In genomic region chr5:153623906-153624765, GRCh38 we compare ENCODE assay signal across 18 cellular contexts.
A peak's percentile ranks its signal among the peaks of the same experiment; 100 is the strongest.
DNase-seq lines count a peak whose midpoint lies in the region; ATAC-seq, FAIRE-seq and TF ChIP-seq lines count a peak whose summit lies in the region.
"Had no signal": no experiment of that assay in that cellular context is flagged by ENCODE, and none has a peak within 500 bp of the region (broad histone marks: within the 10 kb centered on the region; RNA-seq: fewer than 3 reads in every experiment).

No MANE protein-coding gene starts in this region.

- intact Hi-C loops in endothelial cell of umbilical vein (cut with micrococcal nuclease), result no loop called here
- intact Hi-C loops in lower leg skin (cut with DNase I; ENCODE audit: low total_unique reads), result no loop called here
- intact Hi-C loops in left colon (cut with DNase I, micrococcal nuclease), result no loop called here

- H3K4me3 ChIP-seq in endothelial cell of umbilical vein (replicated peaks in 1 of 3; ENCODE audit: insufficient read depth in 1 of 3, low read depth in 1 of 3, low read length in 3 of 3) (no peak overlapping the region), osteoblast (ENCODE audit: insufficient read depth, low read length) (peak overlapping the region; percentile 21), lower leg skin (ENCODE audit: low read depth, poor library complexity, severe bottlenecking) (no peak overlapping the region)
- H3K4me3 ChIP-seq: colonic mucosa, lung, upper lobe of right lung had no signal

- no peak for ATAC-seq in left colon
- ATAC-seq: Right ventricle myocardium inferior, sciatic nerve, upper lobe of right lung had no signal

- H2AFZ ChIP-seq in endothelial cell of umbilical vein (ENCODE audit: low read depth, low read length), result peak overlapping the region; percentile 57
- H2AFZ ChIP-seq in osteoblast (ENCODE audit: low read length), result peak overlapping the region; percentile 25

- H3K79me2 ChIP-seq in endothelial cell of umbilical vein (ENCODE audit: control insufficient read depth, insufficient read depth, low read length), result no peaks in the 10 kb centered on the region
- no peaks in the 10 kb centered on the region for H3K79me2 ChIP-seq in osteoblast (ENCODE audit: insufficient read depth, low read length)

- no peaks in the 10 kb centered on the region for H3K9me1 ChIP-seq in endothelial cell of umbilical vein (replicated peaks; ENCODE audit: control insufficient read depth, extremely low read depth, insufficient read depth, low read length)

- H3K36me3 ChIP-seq in endothelial cell of umbilical vein (ENCODE audit: control insufficient read depth in 2 of 2, extremely low read depth in 1 of 2, insufficient read depth in 2 of 2, low read length in 2 of 2) (no peaks in the 10 kb centered on the region), osteoblast (ENCODE audit: insufficient read depth, low read length) (no peaks in the 10 kb centered on the region)
- H3K36me3 ChIP-seq: colonic mucosa, upper lobe of right lung had no signal

- H3K27me3 ChIP-seq in endothelial cell of umbilical vein (ENCODE audit: control insufficient read depth in 2 of 2, insufficient read depth in 2 of 2, low read length in 2 of 2) (no peaks in the 10 kb centered on the region), osteoblast (ENCODE audit: insufficient read depth, low read length) (no peaks in the 10 kb centered on the region)
- H3K27me3 ChIP-seq: colonic mucosa, upper lobe of right lung had no signal

- POLR2A ChIA-PET in endothelial cell of umbilical vein (lab: Charles Lee), result no interaction called here

- H3K9ac ChIP-seq in endothelial cell of umbilical vein (replicated peaks; ENCODE audit: extremely low read depth, insufficient read depth, low read length), result no peak overlapping the region

- BruUV-seq in endothelial cell of umbilical vein (replicated peaks; lab: Mats Ljungman, UMichigan), result TSS peak; percentile 36

- H3K27ac ChIP-seq in endothelial cell of umbilical vein (ENCODE audit: insufficient read depth, low read depth, low read length) (peak overlapping the region; percentile 9), osteoblast (ENCODE audit: low read depth, low read length) (peak overlapping the region; percentile 63)
- H3K27ac ChIP-seq: colonic mucosa, upper lobe of right lung had no signal

- FAIRE-seq in endothelial cell of umbilical vein (lab: Jason Lieb, UNC), result no peak
- FAIRE-seq: G401.6 had no signal

- CTCF ChIA-PET in endothelial cell of umbilical vein (lab: Charles Lee), result interaction anchor here (0.8 kb wide), 1 partner anchor 127 kb away, joined by 4 read pairs; no protein-coding TSS in a partner anchor

- H4K20me1 ChIP-seq in endothelial cell of umbilical vein (replicated peaks; ENCODE audit: control insufficient read depth, extremely low read depth, insufficient read depth, low read length) (no peaks in the 10 kb centered on the region), osteoblast (ENCODE audit: insufficient read depth, low read length) (no peaks in the 10 kb centered on the region)

- peak overlapping the region; percentile 5 for H3K4me2 ChIP-seq in endothelial cell of umbilical vein (ENCODE audit: insufficient read depth, low read length)
- peak overlapping the region; percentile 41 for H3K4me2 ChIP-seq in osteoblast (ENCODE audit: insufficient read depth, low read length)

- TF ChIP-seq CTCF in endothelial cell of umbilical vein (IDR thresholded peaks at IDR 0.05; ENCODE audit: extremely low read depth in 1 of 2, insufficient read depth in 1 of 2, low read depth in 1 of 2, low read length in 2 of 2), result no peak
- no peak for TF ChIP-seq CTCF in osteoblast (IDR thresholded peaks at IDR 0.05; ENCODE audit: extremely low read depth, low read depth, low read length)
- TF ChIP-seq CTCF in lower leg skin (IDR thresholded peaks at IDR 0.05), result no peak

- dilution Hi-C loops in endothelial cell of umbilical vein (cut with MboI; ENCODE audit: extremely low pct_ligation_motif_present, low sequenced_read_pairs), result no loop called here

- WGBS in lower leg skin, 2 donors, result 74 to 80% methylated on average over 7 of the region's 7 CpGs

- TF ChIP-seq POLR2A in endothelial cell of umbilical vein (IDR thresholded peaks at IDR 0.05; ENCODE audit: low read depth, low read length) (no peak), lower leg skin (IDR thresholded peaks at IDR 0.05) (no peak)

- peak; percentile 52 for DNase-seq in ELR (ENCODE audit: low read depth)
- DNase-seq in RKO (ENCODE audit: low spot score), result peak; percentile 20
- peak; percentile 23 for DNase-seq in endothelial cell of umbilical vein (ENCODE audit: low read depth, low spot score)
- DNase-seq in osteoblast (ENCODE audit: insufficient read length, low spot score, missing footprints), result peak; percentile 55
- DNase-seq in putamen (ENCODE audit: low spot score), result no peak
- DNase-seq in NCI-H69 (lab: John Stamatoyannopoulos, UW), result no peak
- no peak for DNase-seq in lower leg skin (ENCODE audit: low spot score in 2 of 2)
- no peak for DNase-seq in left colon
- DNase-seq: activated CD4-positive, alpha-beta T cell treated with anti-CD3 and anti-CD28 coated beads, Interleukin-2, amount 50 U/mL, for 48 hours; activated naive CD4-positive, alpha-beta T cell treated with anti-CD3 and anti-CD28 coated beads for 36 hours; aorta; colonic mucosa; NCI-H2081; upper lobe of right lung had no signal

- H3K9me3 ChIP-seq in endothelial cell of umbilical vein (replicated peaks; ENCODE audit: control insufficient read depth, insufficient read depth, low read length) (no peaks in the 10 kb centered on the region), osteoblast (ENCODE audit: low read depth, low read length) (no peaks in the 10 kb centered on the region)
- H3K9me3 ChIP-seq: colonic mucosa, upper lobe of right lung had no signal

- peaks cover 35% of the 10 kb centered on the region for H3K4me1 ChIP-seq in endothelial cell of umbilical vein (ENCODE audit: control insufficient read depth, extremely low read depth, insufficient read depth, low read length)
- peaks cover 40% of the 10 kb centered on the region for H3K4me1 ChIP-seq in osteoblast (ENCODE audit: insufficient read depth, low read length)
- H3K4me1 ChIP-seq: colonic mucosa had no signal

TF ChIP-seq in endothelial cell of umbilical vein, 7 proteins besides CTCF, POLR2A, EP300 and RAD21:
- TF ChIP-seq FOS (IDR thresholded peaks at IDR 0.05; ENCODE audit: borderline replicate concordance, insufficient read depth, low read length), result peak; percentile 39
- TF ChIP-seq MYC (IDR thresholded peaks at IDR 0.05; ENCODE audit: low read depth, low read length), result no peak
- no peak for TF ChIP-seq JUN (IDR thresholded peaks at IDR 0.05; ENCODE audit: borderline replicate concordance, insufficient read depth, insufficient read length, low read depth)
TF ChIP-seq in endothelial cell of umbilical vein: peak in this region for 1.

Comparison
In these comparisons a context has a peak if more than half of its experiments do, and no peak if none do; other contexts are left out.
1. DNase-seq: peak in ELR (single experiment), RKO (single experiment), endothelial cell of umbilical vein (single experiment) and osteoblast (single experiment); none in putamen (single experiment), NCI-H69 (single experiment), lower leg skin (0 of 2) and left colon (0 of 2).